In the genomic region with DNA sequence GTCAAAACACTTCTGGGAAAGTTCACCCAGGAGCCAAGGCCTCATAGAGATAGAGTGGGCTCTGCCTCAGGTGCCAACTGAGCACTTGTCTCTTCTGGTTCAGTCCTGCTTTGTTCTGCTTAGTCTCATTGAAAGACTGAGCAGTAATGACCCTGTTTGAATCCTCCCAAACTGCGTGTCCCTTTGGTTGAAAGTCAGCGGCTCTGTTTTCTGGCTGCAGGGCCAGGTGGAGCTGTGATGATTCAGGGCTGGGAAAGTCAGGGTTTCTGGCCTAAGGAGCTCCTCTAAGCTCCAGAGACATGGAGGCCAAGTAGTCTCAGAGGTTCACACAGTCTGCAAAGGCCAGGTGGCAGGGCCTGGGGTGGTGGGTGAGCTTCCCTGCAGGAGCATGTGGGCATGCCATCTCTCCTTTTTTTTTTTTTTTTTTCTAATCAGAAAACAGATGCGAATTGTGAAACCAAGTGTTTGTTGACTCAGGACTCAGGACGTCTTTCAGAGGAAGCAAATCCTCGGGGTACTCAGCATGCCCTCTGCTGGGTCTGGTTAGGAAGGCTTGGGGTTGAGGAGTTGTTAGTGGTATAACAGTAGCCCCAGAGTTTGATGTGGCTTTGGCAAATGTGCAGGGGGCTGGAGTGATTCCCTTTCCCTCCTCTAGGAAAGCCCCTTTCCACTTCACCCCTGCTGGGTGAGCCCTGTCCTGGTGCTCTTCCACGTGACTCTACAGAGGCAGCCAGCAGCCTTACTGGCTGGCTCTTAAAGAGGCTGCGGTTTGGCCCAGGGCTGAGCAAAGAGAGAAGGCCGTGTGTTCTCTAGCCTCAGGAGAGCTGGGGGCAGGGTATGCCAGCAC, we compare ENCODE assay signal across 9 cellular contexts. TPM values are rescaled to one million over a fixed set of nuclear protein-coding genes. Genes with fewer than 3 reads are reported as not detected.
DNase-seq lines count a peak whose midpoint lies in the region; ATAC-seq and TF ChIP-seq lines count a peak whose summit lies in the region.
"Had no signal": no experiment of that assay in that cellular context is flagged by ENCODE, and none has a peak within 500 bp of the region (broad histone marks: within the 10 kb centered on the region; RNA-seq: fewer than 3 reads in every experiment).

No MANE protein-coding gene starts in this region.

- H3K27ac ChIP-seq in gastrocnemius medialis, result peak overlapping the region; percentile 7 to 47 (median 37)

- TF ChIP-seq POLR2A in gastrocnemius medialis (IDR thresholded peaks at IDR 0.05), result no peak

- peak; percentile 51 for DNase-seq in H7
- DNase-seq in NCI-H748 treated with DMSO at 0.1 percent for 48 hours (lab: John Stamatoyannopoulos, UW), result peak; percentile 13
- DNase-seq in fibroblast of pulmonary artery (ENCODE audit: low read depth), result peak; percentile 13
- peak in 1 of 2 donors; percentile 29 for DNase-seq in gastrocnemius medialis
- DNase-seq in CD1c-positive myeloid dendritic cell (ENCODE audit: extremely low spot score), result no peak
- DNase-seq in NK-92 (lab: John Stamatoyannopoulos, UW; ENCODE audit: unreplicated experiment), result no peak
- DNase-seq: caudate nucleus had no signal

- intact Hi-C loops in gastrocnemius medialis (cut with DNase I; ENCODE audit: low total_unique reads), result no loop called here

- in situ Hi-C loops in gastrocnemius medialis (cut with MboI; ENCODE audit: low sequenced_read_pairs in 4 of 4), result no loop called here

- TF ChIP-seq CTCF in fibroblast of pulmonary artery (IDR thresholded peaks at IDR 0.05; ENCODE audit: low read length, missing control alignments) (no peak), gastrocnemius medialis (IDR thresholded peaks at IDR 0.05 in 4 of 5, conservative IDR thresholded peaks at IDR 0.05 in 1 of 5) (no peak)

- H3K4me3 ChIP-seq in H7 (ENCODE audit: insufficient read depth, low read depth, low read length), result no peak overlapping the region
- no peak overlapping the region for H3K4me3 ChIP-seq in fibroblast of pulmonary artery (replicated peaks; ENCODE audit: low read depth, low read length)
- no peak overlapping the region for H3K4me3 ChIP-seq in gastrocnemius medialis

- no peaks in the 10 kb centered on the region for H3K27me3 ChIP-seq in H7 (ENCODE audit: control insufficient read depth, insufficient read depth, low read length)
- no peaks in the 10 kb centered on the region for H3K27me3 ChIP-seq in gastrocnemius medialis

- H3K36me3 ChIP-seq in H7 (replicated peaks; ENCODE audit: control insufficient read depth, insufficient read depth, low read length) (no peaks in the 10 kb centered on the region), gastrocnemius medialis (no peaks in the 10 kb centered on the region)

- H3K4me1 ChIP-seq in gastrocnemius medialis, result peaks cover 0 to 7% of the 10 kb centered on the region in 2 donors

- H3K9me3 ChIP-seq in gastrocnemius medialis, result no peaks in the 10 kb centered on the region

- peak; percentile 56 to 63 for ATAC-seq in gastrocnemius medialis
- ATAC-seq in HG03439 (IDR thresholded peaks at IDR 0.05; ENCODE audit: unreplicated experiment), result no peak
- ATAC-seq: Panc1 had no signal

RNA-seq across cellular contexts. Expression of a gene that starts 38.3 kb away (rescaled TPM):
- 1.1 and 1.7 TPM in 2 replicates for total RNA-seq in H7 (2014; rRNA removed; shearing (Covaris generic))
- 1 to 10 TPM in 1 of 4 donors, under 1 TPM in 3; 0.15 to 1.8 (median 0.51) TPM for total RNA-seq in gastrocnemius medialis

Comparison
In these comparisons a context has a peak if more than half of its experiments do, and no peak if none do; other contexts are left out.
1. DNase-seq: peak in H7 (single experiment), NCI-H748 treated with DMSO at 0.1 percent for 48 hours (single experiment) and fibroblast of pulmonary artery (single experiment); none in CD1c-positive myeloid dendritic cell (single experiment) and NK-92 (single experiment).